ENCODE assay signal across 9 cellular contexts in the genomic region with DNA sequence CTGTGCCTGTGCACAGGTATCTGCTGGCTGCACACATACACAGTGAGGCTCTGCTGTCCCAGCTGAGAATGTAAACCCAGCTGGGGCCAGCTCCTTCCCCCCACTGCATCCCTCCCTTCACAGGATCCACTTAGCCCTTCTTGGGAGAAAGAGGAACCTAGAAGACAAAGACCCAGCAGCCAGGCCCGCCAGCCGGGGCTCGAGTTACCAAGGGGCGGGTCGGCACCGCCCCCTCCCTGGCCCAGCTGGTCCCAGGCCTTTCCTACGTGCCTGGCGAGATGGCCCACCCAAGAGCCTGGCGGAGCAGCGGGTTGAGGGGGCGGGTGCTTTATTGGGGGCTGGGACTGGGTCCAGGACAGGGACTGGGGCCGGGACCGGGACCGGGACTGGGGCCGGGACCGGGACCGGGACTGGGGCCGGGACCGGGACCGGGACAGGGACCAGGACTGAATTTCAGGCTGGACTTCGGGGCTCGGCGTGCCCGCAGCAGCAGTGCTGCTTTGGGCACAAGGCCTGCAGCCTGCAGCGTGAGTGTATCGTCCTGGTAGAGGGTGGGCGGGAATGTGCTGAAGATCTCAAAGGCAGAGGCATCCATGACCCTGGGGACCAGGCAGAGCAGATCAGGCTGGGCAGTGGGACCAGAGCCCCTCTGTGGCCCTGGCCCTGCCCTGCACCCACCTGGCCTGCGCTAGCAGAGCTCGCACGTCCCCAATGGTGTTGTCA. TPM values are rescaled to one million over a fixed set of nuclear protein-coding genes. Genes with fewer than 3 reads are reported as not detected.
DNase-seq lines count a peak whose midpoint lies in the region; ATAC-seq and TF ChIP-seq lines count a peak whose summit lies in the region.
"Had no signal": no experiment of that assay in that cellular context is flagged by ENCODE, and none has a peak within 500 bp of the region (broad histone marks: within the 10 kb centered on the region; RNA-seq: fewer than 3 reads in every experiment).

No MANE protein-coding gene starts in this region.

- peak overlapping the region; percentile 91 to 100 (median 96) for H3K27ac Mint-ChIP-seq in IgD-negative memory B cell
- peak overlapping the region; percentile 99 for H3K27ac Mint-ChIP-seq in activated naive CD8-positive, alpha-beta T cell treated with anti-CD3 and anti-CD28 coated beads, Interleukin-2, amount 50 U/mL, for 24 hours

- H3K9me3 Mint-ChIP-seq in IgD-negative memory B cell, result no peaks in the 10 kb centered on the region
- H3K9me3 Mint-ChIP-seq in activated naive CD8-positive, alpha-beta T cell treated with anti-CD3 and anti-CD28 coated beads, Interleukin-2, amount 50 U/mL, for 24 hours, result no peaks in the 10 kb centered on the region

- H2BK120ac ChIP-seq in mesenchymal stem cell (ENCODE audit: low read depth, low read length), result no peak overlapping the region

- peaks cover 21% of the 10 kb centered on the region for H3K79me1 ChIP-seq in mesenchymal stem cell (replicated peaks; ENCODE audit: low read length, poor library complexity, severe bottlenecking)

- H3K9me3 ChIP-seq in AG04450 (ENCODE audit: control insufficient read depth, insufficient read depth, low read length) (no peaks in the 10 kb centered on the region; the same call in 1 of the 2 replicates), mesenchymal stem cell (ENCODE audit: control insufficient read depth, low read length) (no peaks in the 10 kb centered on the region)

- no peak for TF ChIP-seq CTCF in AG04450 (IDR thresholded peaks at IDR 0.05; ENCODE audit: low read depth, low read length)

- H4K91ac ChIP-seq in mesenchymal stem cell (ENCODE audit: low read length), result peak overlapping the region; percentile 64

- 49% methylated on average over 30 of the region's 30 CpGs for WGBS in mesenchymal stem cell

- H2BK15ac ChIP-seq in mesenchymal stem cell (ENCODE audit: low read depth, poor library complexity, severe bottlenecking), result no peak overlapping the region

- H2BK5ac ChIP-seq in mesenchymal stem cell (ENCODE audit: low read depth, low read length, poor library complexity, severe bottlenecking), result no peak overlapping the region

- peak overlapping the region; percentile 84 for H3K9ac ChIP-seq in mesenchymal stem cell (ENCODE audit: low read length)

- H3K4me2 ChIP-seq in mesenchymal stem cell (ENCODE audit: low read length, poor library complexity, severe bottlenecking), result no peak overlapping the region

- POLR2A ChIA-PET in AG04450 (lab: Yijun Ruan, JAX), result interaction anchor here (0.7 to 1.6 kb wide), 3 partner anchors 9 to 95 kb away, joined by 3 to 4 read pairs (median 3); no protein-coding TSS in a partner anchor

- H4K8ac ChIP-seq in mesenchymal stem cell (ENCODE audit: low read length), result peak overlapping the region; percentile 16

- H2AK5ac ChIP-seq in mesenchymal stem cell (ENCODE audit: low read length, severe bottlenecking), result peak overlapping the region; percentile 14

- H3K4me1 Mint-ChIP-seq in IgD-negative memory B cell, result peaks cover 17 to 63% (median 49%) of the 10 kb centered on the region in 3 donors
- peaks cover 90% of the 10 kb centered on the region for H3K4me1 Mint-ChIP-seq in activated naive CD8-positive, alpha-beta T cell treated with anti-CD3 and anti-CD28 coated beads, Interleukin-2, amount 50 U/mL, for 24 hours

- H3K27ac ChIP-seq in AG04450 (ENCODE audit: low read depth, low read length) (peak overlapping the region; percentile 61), mesenchymal stem cell (ENCODE audit: low read length, poor library complexity, severe bottlenecking) (no peak overlapping the region)

- peak overlapping the region in 1 of 2 experiments; percentile 8 for H2BK12ac ChIP-seq in mesenchymal stem cell (ENCODE audit: low read length in 2 of 2)

- peak overlapping the region; percentile 11 to 42 for H3K4ac ChIP-seq in mesenchymal stem cell (ENCODE audit: low read depth in 1 of 2, low read length in 2 of 2)

- H3K4me1 ChIP-seq in mesenchymal stem cell (ENCODE audit: control insufficient read depth, insufficient read depth, low read depth, low read length), result peaks cover 52% of the 10 kb centered on the region

- DNase-seq in AG04450 (ENCODE audit: low read depth, low spot score), result peak; percentile 29
- DNase-seq in activated naive CD8-positive, alpha-beta T cell treated with anti-CD3 and anti-CD28 coated beads, Interleukin-2, amount 50 U/mL, for 24 hours, result peak; percentile 22
- peak; percentile 63 for DNase-seq in mesenchymal stem cell
- DNase-seq in stimulated activated CD4-positive, alpha-beta T cell treated with anti-CD3 and anti-CD28 coated beads, Interleukin-2, amount 100 ng/mL, for 24 hours, result no peak
- DNase-seq in GM03348 (ENCODE audit: low spot score), result no peak

- H2AFZ ChIP-seq in mesenchymal stem cell (ENCODE audit: low read depth, low read length), result no peak overlapping the region

- peaks cover 3% of the 10 kb centered on the region for H3K36me3 Mint-ChIP-seq in IgD-negative memory B cell
- H3K36me3 Mint-ChIP-seq in activated naive CD8-positive, alpha-beta T cell treated with anti-CD3 and anti-CD28 coated beads, Interleukin-2, amount 50 U/mL, for 24 hours (ENCODE audit: low read depth), result peaks cover 58% of the 10 kb centered on the region

- peaks cover 30 to 40% of the 10 kb centered on the region in 2 experiments for H3K36me3 ChIP-seq in mesenchymal stem cell (ENCODE audit: control insufficient read depth in 1 of 2, insufficient read depth in 2 of 2, low read depth in 1 of 2, low read length in 2 of 2)

- H3K14ac ChIP-seq in mesenchymal stem cell (ENCODE audit: low read length in 2 of 2), result peak overlapping the region in 1 of 2 experiments; percentile 84

- peak overlapping the region; percentile 70 to 96 (median 87) for H3K4me3 Mint-ChIP-seq in IgD-negative memory B cell
- peak overlapping the region; percentile 87 for H3K4me3 Mint-ChIP-seq in activated naive CD8-positive, alpha-beta T cell treated with anti-CD3 and anti-CD28 coated beads, Interleukin-2, amount 50 U/mL, for 24 hours

- H3K4me3 ChIP-seq in AG04450 (ENCODE audit: low read depth, low read length) (peak overlapping the region; percentile 84), mesenchymal stem cell (ENCODE audit: insufficient read depth in 1 of 2, low read depth in 1 of 2, low read length in 2 of 2) (peak overlapping the region in 1 of 2 experiments; percentile 92)

- no peaks in the 10 kb centered on the region for H3K27me3 ChIP-seq in AG04450 (ENCODE audit: control insufficient read depth, insufficient read depth, low read length)
- no peaks in the 10 kb centered on the region for H3K27me3 ChIP-seq in mesenchymal stem cell (ENCODE audit: control insufficient read depth in 1 of 2, insufficient read depth in 1 of 2, low read length in 2 of 2)

- peak overlapping the region; percentile 34 to 40 for H3K18ac ChIP-seq in mesenchymal stem cell (ENCODE audit: low read depth in 1 of 2, low read length in 2 of 2)

- H3K23ac ChIP-seq in mesenchymal stem cell (ENCODE audit: low read length in 2 of 2), result peak overlapping the region in 1 of 2 experiments; percentile 47

- ATAC-seq in activated naive CD8-positive, alpha-beta T cell treated with anti-CD3 and anti-CD28 coated beads, Interleukin-2, amount 50 U/mL, for 24 hours, result no peak
- ATAC-seq in GM18868 (IDR thresholded peaks at IDR 0.05; ENCODE audit: unreplicated experiment) (no peak), HG03196 (IDR thresholded peaks at IDR 0.05; ENCODE audit: unreplicated experiment) (no peak)
- ATAC-seq: GM12878 had no signal

- CTCF ChIA-PET in AG04450 (lab: Charles Lee), result interaction anchor here (1.1 to 1.7 kb wide), 3 partner anchors 40 to 135 kb away, joined by 4 to 8 read pairs (median 4); no protein-coding TSS in a partner anchor

- H3K27me3 Mint-ChIP-seq in IgD-negative memory B cell, result no peaks in the 10 kb centered on the region
- H3K27me3 Mint-ChIP-seq in activated naive CD8-positive, alpha-beta T cell treated with anti-CD3 and anti-CD28 coated beads, Interleukin-2, amount 50 U/mL, for 24 hours, result no peaks in the 10 kb centered on the region

RNA-seq across cellular contexts. Expression of a gene that starts 2.2 kb away (rescaled TPM):
- polyA plus RNA-seq in AG04450 (2011; rRNA removed) (307 and 326 TPM in 2 replicates), IgD-negative memory B cell (1,152 TPM)
- polyA minus RNA-seq in AG04450 (2011; rRNA and poly(A)+ RNA removed), result 461 and 520 TPM in 2 replicates
- polyA plus RNA-seq in mesenchymal stem cell (2013, experiment 1 of 2), result 416 TPM
- 422 TPM for polyA plus RNA-seq in mesenchymal stem cell (2013, experiment 2 of 2)

RNA-seq across cellular contexts. Expression of a gene that starts 24.3 kb away (rescaled TPM):
- 6.1 and 7.0 TPM in 2 replicates for polyA plus RNA-seq in AG04450 (2011; rRNA removed)
- 8.5 and 9.8 TPM in 2 replicates for polyA minus RNA-seq in AG04450 (2011; rRNA and poly(A)+ RNA removed)
- polyA plus RNA-seq in IgD-negative memory B cell, result 11.2 TPM
- 8.0 TPM for polyA plus RNA-seq in mesenchymal stem cell (2013, experiment 1 of 2)
- polyA plus RNA-seq in mesenchymal stem cell (2013, experiment 2 of 2), result 8.1 TPM

RNA-seq across cellular contexts. Expression of a gene that starts 35.6 kb away (rescaled TPM):
- polyA plus RNA-seq in AG04450 (2011; rRNA removed) (not detected in 2 replicates), IgD-negative memory B cell (10,525 TPM)
- not detected in 2 replicates for polyA minus RNA-seq in AG04450 (2011; rRNA and poly(A)+ RNA removed)
- polyA plus RNA-seq in mesenchymal stem cell (2013, experiment 1 of 2), result 0.26 TPM
- polyA plus RNA-seq in mesenchymal stem cell (2013, experiment 2 of 2), result not detected

RNA-seq across cellular contexts. Expression of a gene that starts 48.1 kb away (rescaled TPM):
- polyA plus RNA-seq in AG04450 (2011; rRNA removed) (5.7 and 5.8 TPM in 2 replicates), IgD-negative memory B cell (6.6 TPM)
- polyA minus RNA-seq in AG04450 (2011; rRNA and poly(A)+ RNA removed), result 7.5 and 8.2 TPM in 2 replicates
- 5.2 TPM for polyA plus RNA-seq in mesenchymal stem cell (2013, experiment 1 of 2)
- polyA plus RNA-seq in mesenchymal stem cell (2013, experiment 2 of 2), result 5.4 TPM

Comparison
In these comparisons a context has a peak if more than half of its experiments do, and no peak if none do; other contexts are left out.
1. DNase-seq: peak in AG04450 (single experiment), activated naive CD8-positive, alpha-beta T cell treated with anti-CD3 and anti-CD28 coated beads, Interleukin-2, amount 50 U/mL, for 24 hours (single experiment) and mesenchymal stem cell (single experiment); none in stimulated activated CD4-positive, alpha-beta T cell treated with anti-CD3 and anti-CD28 coated beads, Interleukin-2, amount 100 ng/mL, for 24 hours (0 of 2) and GM03348 (single experiment).
2. RNA of a gene that starts 35.6 kb away (polyA plus RNA-seq): 10,525 TPM in IgD-negative memory B cell (single experiment); not detected in AG04450; every median in the first group is over 1,000 times any median in the second.